Comparison of ENCODE assay signal across 23 cellular contexts in the genomic region with DNA sequence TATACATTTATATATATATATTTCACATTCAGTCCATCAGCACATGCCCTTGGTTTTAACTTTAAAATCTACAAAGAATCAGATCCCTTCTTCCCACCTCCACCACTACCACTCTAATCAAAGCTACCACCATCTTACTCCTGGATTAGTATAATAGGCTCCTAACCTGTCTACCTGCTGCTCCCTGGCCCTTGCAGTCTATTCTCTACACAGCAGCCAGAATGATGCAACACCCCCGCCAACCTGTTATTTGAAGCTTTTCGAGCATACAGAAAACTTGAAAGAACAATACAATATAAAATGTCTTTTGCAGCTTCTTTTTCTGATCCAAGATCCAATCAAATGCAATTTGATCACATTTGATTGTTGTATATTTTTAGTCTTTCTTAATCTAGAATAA.
"Had no signal": no experiment of that assay in that cellular context is flagged by ENCODE, and none has a peak within 500 bp of the region (broad histone marks: within the 10 kb centered on the region; RNA-seq: fewer than 3 reads in every experiment).

No MANE protein-coding gene starts in this region.

- H3K4me3 ChIP-seq: body of pancreas, coronary artery, dorsolateral prefrontal cortex, right atrium auricular region, spleen, tibial nerve had no signal

- ATAC-seq: activated CD8-positive, alpha-beta memory T cell treated with anti-CD3 and anti-CD28 coated beads, Interleukin-2, amount 10 ng/mL, durations not matched to agents 7 days and 5 days; activated CD8-positive, alpha-beta T cell treated with anti-CD3 and anti-CD28 coated beads for 36 hours; activated naive CD8-positive, alpha-beta T cell treated with anti-CD3 and anti-CD28 coated beads, Interleukin-2, amount 50 U/mL, for 24 hours; body of pancreas; naive thymus-derived CD8-positive, alpha-beta T cell had no signal

- H3K4me1 ChIP-seq: body of pancreas, right atrium auricular region, spleen, tibial nerve had no signal

- H3K9me3 ChIP-seq: body of pancreas, right atrium auricular region, spleen, tibial nerve had no signal

- H3K9me3 Mint-ChIP-seq: activated B cell treated with CpG ODN at 0.5 μM for 24 hours; activated CD8-positive, alpha-beta T cell treated with anti-CD3 and anti-CD28 coated beads for 36 hours; activated naive CD4-positive, alpha-beta T cell treated with anti-CD3 and anti-CD28 coated beads, Interleukin-2, amount 50 U/mL, for 24 hours; activated T-helper 2 cell treated with anti-CD3 and anti-CD28 coated beads, Interferon-gamma antibody, Interleukin-2, Interleukin-4, amounts not matched to agents 10 μg/mL and 5 μg/mL and 100 μg/mL, durations not matched to agents 14 hours and 24 hours and 36 hours; neural crest cell had no signal

- H3K36me3 Mint-ChIP-seq: activated CD8-positive, alpha-beta memory T cell treated with anti-CD3 and anti-CD28 coated beads, Interleukin-2, amount 10 ng/mL, durations not matched to agents 7 days and 5 days; activated naive CD4-positive, alpha-beta T cell treated with anti-CD3 and anti-CD28 coated beads, Interleukin-2, amount 50 U/mL, for 24 hours; memory B cell; naive thymus-derived CD8-positive, alpha-beta T cell had no signal

- H3K27me3 Mint-ChIP-seq: activated B cell treated with CpG ODN at 0.5 μM for 24 hours had no signal

- DNase-seq: activated B cell treated with CpG ODN at 0.5 μM for 24 hours; activated CD4-positive, alpha-beta T cell treated with anti-CD3 and anti-CD28 coated beads, Interleukin-2, amount 50 U/mL, for 1 hour; activated CD8-positive, alpha-beta memory T cell treated with anti-CD3 and anti-CD28 coated beads, Interleukin-2, amount 10 ng/mL, durations not matched to agents 7 days and 5 days; activated CD8-positive, alpha-beta T cell treated with anti-CD3 and anti-CD28 coated beads for 36 hours; activated naive CD8-positive, alpha-beta T cell treated with anti-CD3 and anti-CD28 coated beads, Interleukin-2, amount 50 U/mL, for 24 hours; activated T-cell treated with anti-CD3 and anti-CD28 coated beads, Interleukin-2, amount 50 U/mL, for 48 hours; body of pancreas; dorsolateral prefrontal cortex; effector memory CD4-positive, alpha-beta T cell; head of caudate nucleus; hippocampal formation; kidney; naive thymus-derived CD8-positive, alpha-beta T cell; nucleus accumbens; spleen; stimulated activated naive CD4-positive, alpha-beta T cell treated with Interleukin-2 at 50 U/mL for 16 hours had no signal

- H3K36me3 ChIP-seq: right atrium auricular region, spleen, tibial nerve had no signal

- H3K27me3 ChIP-seq: body of pancreas, right atrium auricular region, tibial nerve had no signal

- H3K4me3 Mint-ChIP-seq: activated B cell treated with CpG ODN at 0.5 μM for 24 hours; activated CD8-positive, alpha-beta memory T cell treated with anti-CD3 and anti-CD28 coated beads, Interleukin-2, amount 10 ng/mL, durations not matched to agents 7 days and 5 days; activated CD8-positive, alpha-beta T cell treated with anti-CD3 and anti-CD28 coated beads for 36 hours; activated naive CD4-positive, alpha-beta T cell treated with anti-CD3 and anti-CD28 coated beads, Interleukin-2, amount 50 U/mL, for 24 hours; activated naive CD8-positive, alpha-beta T cell treated with anti-CD3 and anti-CD28 coated beads, Interleukin-2, amount 50 U/mL, for 24 hours; memory B cell; naive thymus-derived CD8-positive, alpha-beta T cell; neural crest cell had no signal

- FAIRE-seq: kidney had no signal

- H3K27ac ChIP-seq: body of pancreas, coronary artery, dorsolateral prefrontal cortex, right atrium auricular region, spleen, tibial nerve had no signal

- H3K27ac Mint-ChIP-seq: activated B cell treated with CpG ODN at 0.5 μM for 24 hours; activated CD8-positive, alpha-beta memory T cell treated with anti-CD3 and anti-CD28 coated beads, Interleukin-2, amount 10 ng/mL, durations not matched to agents 7 days and 5 days; activated CD8-positive, alpha-beta T cell treated with anti-CD3 and anti-CD28 coated beads for 36 hours; activated naive CD4-positive, alpha-beta T cell treated with anti-CD3 and anti-CD28 coated beads, Interleukin-2, amount 50 U/mL, for 24 hours; activated naive CD8-positive, alpha-beta T cell treated with anti-CD3 and anti-CD28 coated beads, Interleukin-2, amount 50 U/mL, for 24 hours; activated T-helper 2 cell treated with anti-CD3 and anti-CD28 coated beads, Interferon-gamma antibody, Interleukin-2, Interleukin-4, amounts not matched to agents 10 μg/mL and 5 μg/mL and 100 μg/mL, durations not matched to agents 14 hours and 24 hours and 36 hours; memory B cell; naive thymus-derived CD8-positive, alpha-beta T cell had no signal

- H3K4me1 Mint-ChIP-seq: activated B cell treated with CpG ODN at 0.5 μM for 24 hours; memory B cell; naive thymus-derived CD8-positive, alpha-beta T cell; neural crest cell had no signal
